In genomic region chr2:86592547-86593230, GRCh38 we compare ENCODE assay signal across 21 cellular contexts. TPM values are rescaled to one million over a fixed set of nuclear protein-coding genes. Genes with fewer than 3 reads are reported as not detected.
DNase-seq lines count a peak whose midpoint lies in the region; ATAC-seq and TF ChIP-seq lines count a peak whose summit lies in the region.
"Had no signal": no experiment of that assay in that cellular context is flagged by ENCODE, and none has a peak within 500 bp of the region (broad histone marks: within the 10 kb centered on the region; RNA-seq: fewer than 3 reads in every experiment).

No MANE protein-coding gene starts in this region.

- H3K4me3 ChIP-seq in MG63 = no peak overlapping the region
- no peak overlapping the region for H3K4me3 ChIP-seq in right atrium auricular region
- H3K4me3 ChIP-seq: left lung, right lobe of liver, SK-N-MC, vagina had no signal

- H3K36me3 ChIP-seq in MG63 (no peaks in the 10 kb centered on the region), right atrium auricular region (no peaks in the 10 kb centered on the region)
- H3K36me3 ChIP-seq: left lung, right lobe of liver, vagina had no signal

- TF ChIP-seq CTCF in right atrium auricular region (IDR thresholded peaks at IDR 0.05) = no peak

- H3K27ac ChIP-seq in right atrium auricular region = peak overlapping the region; percentile 51 to 86
- H3K27ac ChIP-seq: foreskin keratinocyte, KMS-11, left lung, right lobe of liver, SK-N-MC, vagina had no signal

- peaks cover 0 to 24% of the 10 kb centered on the region in 2 donors for H3K4me1 ChIP-seq in right atrium auricular region
- H3K4me1 ChIP-seq: Caco-2, foreskin keratinocyte, left lung, right lobe of liver, vagina had no signal

- H3K27me3 ChIP-seq in MG63 (no peaks in the 10 kb centered on the region; the same call in 1 of the 2 replicates), right atrium auricular region (no peaks in the 10 kb centered on the region)
- H3K27me3 ChIP-seq: left lung, right lobe of liver, vagina had no signal

- no peak for ATAC-seq in HG03565 (IDR thresholded peaks at IDR 0.05; ENCODE audit: unreplicated experiment)
- ATAC-seq: activated CD8-positive, alpha-beta memory T cell treated with anti-CD3 and anti-CD28 coated beads, Interleukin-2, amount 10 ng/mL, durations not matched to agents 7 days and 5 days; activated naive CD8-positive, alpha-beta T cell treated with anti-CD3 and anti-CD28 coated beads, Interleukin-2, amount 50 U/mL, for 24 hours; foreskin keratinocyte; left lung; Panc1; stimulated activated naive CD8-positive, alpha-beta T cell treated with anti-CD3 and anti-CD28 coated beads, Interleukin-15, amount 100 ng/mL, for 72 hours had no signal

- H3K9me3 ChIP-seq in MG63 = no peaks in the 10 kb centered on the region
- H3K9me3 ChIP-seq in right atrium auricular region = no peaks in the 10 kb centered on the region
- H3K9me3 ChIP-seq: left lung, right lobe of liver, vagina had no signal

- DNase-seq in MG63 (peak; percentile 23), cerebellar cortex (ENCODE audit: low spot score) (peak; percentile 95), right atrium auricular region (ENCODE audit: low spot score) (no peak), superior temporal gyrus (ENCODE audit: extremely low spot score) (peak; percentile 52), T-helper 1 cell (no peak)
- DNase-seq in stimulated activated CD4-positive, alpha-beta T cell treated with anti-CD3 and anti-CD28 coated beads, Interleukin-15, amount 100 ng/mL, for 24 hours = no peak
- DNase-seq: activated CD8-positive, alpha-beta memory T cell treated with anti-CD3 and anti-CD28 coated beads, Interleukin-2, amount 10 ng/mL, durations not matched to agents 7 days and 5 days; activated naive CD8-positive, alpha-beta T cell treated with anti-CD3 and anti-CD28 coated beads, Interleukin-2, amount 50 U/mL, for 24 hours; Caco-2; foreskin keratinocyte; HCEC 1CT; left lung; NCI-H1105 treated with DMSO at 0.1 percent for 48 hours; NCI-H748 treated with DMSO at 0.1 percent for 48 hours; stimulated activated naive CD8-positive, alpha-beta T cell treated with anti-CD3 and anti-CD28 coated beads, Interleukin-15, amount 100 ng/mL, for 72 hours had no signal

RNA-seq across cellular contexts. Expression of gene CHMP3, which starts 29.4 kb away (rescaled TPM):
- total RNA-seq in MG63 (2014; rRNA removed; shearing (Covaris generic); ENCODE audit: low replicate concordance) = 52.5 and 69.4 TPM in 2 replicates
- 10 to 100 TPM; 79.7 to 89.1 TPM for total RNA-seq in right atrium auricular region

RNA-seq across cellular contexts. Expression of gene RNF103, which starts 31.0 kb away (rescaled TPM):
- 8.8 and 10.0 TPM in 2 replicates for total RNA-seq in MG63 (2014; rRNA removed; shearing (Covaris generic); ENCODE audit: low replicate concordance)
- total RNA-seq in right atrium auricular region = 10 to 100 TPM; 45.3 to 61.6 TPM

Comparison
In these comparisons a context has a peak if more than half of its experiments do, and no peak if none do; other contexts are left out.
1. DNase-seq: peak in MG63 (single experiment), cerebellar cortex (single experiment) and superior temporal gyrus (single experiment); none in right atrium auricular region (single experiment), stimulated activated CD4-positive, alpha-beta T cell treated with anti-CD3 and anti-CD28 coated beads, Interleukin-15, amount 100 ng/mL, for 24 hours (single experiment) and T-helper 1 cell (0 of 5).